13 cellular contexts compared by ENCODE assay signal in the genomic region with DNA sequence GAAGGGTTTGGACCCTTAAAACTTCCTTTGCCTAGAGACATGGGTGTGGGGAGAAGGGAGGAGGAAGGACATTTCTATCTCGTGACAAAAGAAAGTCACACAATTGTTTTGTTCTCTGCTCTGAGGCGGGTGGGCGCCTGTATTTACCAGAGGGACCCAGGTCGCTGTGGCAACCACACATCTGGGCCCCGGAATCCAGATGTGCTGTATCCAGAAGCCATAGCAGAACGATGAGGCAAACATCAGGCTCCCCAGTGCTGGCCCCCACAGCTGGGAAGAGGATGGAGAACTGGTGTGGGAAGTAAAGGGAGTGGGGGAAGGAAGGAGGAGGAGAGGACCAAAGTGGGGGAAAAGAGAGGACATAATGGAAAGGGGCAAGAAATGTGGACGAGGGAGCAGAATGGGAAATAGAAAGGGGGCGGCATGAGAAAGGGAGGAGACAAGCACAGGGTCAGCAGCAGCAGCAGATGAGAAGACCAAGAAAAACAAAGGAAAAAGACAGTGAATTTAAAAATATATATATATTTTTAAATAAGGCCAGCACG. TPM values are rescaled to one million over a fixed set of nuclear protein-coding genes. Genes with fewer than 3 reads are reported as not detected.
DNase-seq lines count a peak whose midpoint lies in the region; ATAC-seq, FAIRE-seq and TF ChIP-seq lines count a peak whose summit lies in the region.
"Had no signal": no experiment of that assay in that cellular context is flagged by ENCODE, and none has a peak within 500 bp of the region (broad histone marks: within the 10 kb centered on the region; RNA-seq: fewer than 3 reads in every experiment).

No MANE protein-coding gene starts in this region.

- H3K4me1 ChIP-seq in liver (ENCODE audit: control insufficient read depth in 4 of 4, insufficient read depth in 4 of 4, low read length in 3 of 4) (peaks cover 3 to 14% (median 8%) of the 10 kb centered on the region in 4 donors), HepG2 (ENCODE audit: insufficient read depth, low read length) (peaks cover 16% of the 10 kb centered on the region), left ventricle myocardium inferior (peaks cover 71% of the 10 kb centered on the region)

- peaks cover 0 to 13% of the 10 kb centered on the region in 2 donors for H3K4me1 Mint-ChIP-seq in immature natural killer cell

- DNase-seq in HepG2 (ENCODE audit: low spot score) (no peak), left ventricle myocardium inferior (peak; percentile 75), sciatic nerve (ENCODE audit: low spot score) (peak; percentile 73), GM19240 (ENCODE audit: insufficient read length, low spot score) (no peak), immature natural killer cell (no peak)
- DNase-seq in activated effector memory CD4-positive, alpha-beta T cell treated with anti-CD3 and anti-CD28 coated beads, Interleukin-2, amount 50 U/mL, for 16 hours = no peak
- DNase-seq: activated CD8-positive, alpha-beta memory T cell treated with anti-CD3 and anti-CD28 coated beads for 24 hours; stimulated activated CD4-positive, alpha-beta T cell treated with anti-CD3 and anti-CD28 coated beads, Interleukin-2, amount 100 ng/mL, for 48 hours had no signal

- H3K4me2 ChIP-seq in HepG2 (ENCODE audit: low read depth, low read length) = no peak overlapping the region
- H3K4me2 ChIP-seq: A549 had no signal

- H4K20me1 ChIP-seq in HepG2 (ENCODE audit: insufficient read depth, low read length) = no peaks in the 10 kb centered on the region

- TF ChIP-seq CTCF in liver (IDR thresholded peaks at IDR 0.05; ENCODE audit: low read depth, low read length, missing input control) = no peak
- no peak for TF ChIP-seq CTCF in HepG2 (CRISPR knock-in tag; IDR thresholded peaks at IDR 0.05)
- TF ChIP-seq CTCF in left ventricle myocardium inferior (IDR thresholded peaks at IDR 0.05; ENCODE audit: borderline replicate concordance) = no peak

- peak overlapping the region in 3 of 6 donors; percentile 9 to 71 (median 21) for H3K27ac Mint-ChIP-seq in immature natural killer cell

- POLR2A ChIA-PET in HepG2 (lab: Yijun Ruan, JAX) = no interaction called here

- H3K27ac ChIP-seq in liver (ENCODE audit: low read depth in 1 of 2, low read length in 2 of 2) (peak overlapping the region; percentile 32 to 37), HepG2 (ENCODE audit: extremely low read length, insufficient read depth, low read length) (no peak overlapping the region), left ventricle myocardium inferior (replicated peaks) (peak overlapping the region; percentile 95)
- H3K27ac ChIP-seq: A549, SK-N-MC had no signal

- no peak for FAIRE-seq in HepG2 (lab: Jason Lieb, UNC)
- FAIRE-seq: A549, TTC549 had no signal

- WGBS in liver = 78% methylated on average over 9 of the region's 9 CpGs
- 86% methylated on average over 9 of the region's 9 CpGs for WGBS in HepG2 (ENCODE audit: low lambda C conversion rate)

- ATAC-seq in HepG2 (no peak), sciatic nerve (peak; percentile 9), HG02610 (IDR thresholded peaks at IDR 0.05; ENCODE audit: unreplicated experiment) (no peak)
- ATAC-seq: A549 had no signal

- H3K27me3 ChIP-seq in liver (ENCODE audit: control insufficient read depth in 4 of 4, insufficient read depth in 4 of 4, low read length in 3 of 4) = peaks cover 0 to 2% (median 0%) of the 10 kb centered on the region in 4 donors
- peaks cover 0 to 12% of the 10 kb centered on the region in 2 experiments; a peak in 3 of 5 replicates for H3K27me3 ChIP-seq in HepG2 (ENCODE audit: control insufficient read depth in 1 of 2, insufficient read depth in 2 of 2, low read length in 2 of 2)
- H3K27me3 ChIP-seq in left ventricle myocardium inferior (ENCODE audit: low read depth) = no peaks in the 10 kb centered on the region

- in situ Hi-C loops in HepG2 (cut with HindIII; ENCODE audit: extremely low pct_ligation_motif_present, low pct_unique_long_range_greater_than_20kb) = no loop called here

- H3K79me2 ChIP-seq in HepG2 (ENCODE audit: insufficient read depth, low read length) = no peaks in the 10 kb centered on the region

- TF ChIP-seq EP300 in HepG2 (IDR thresholded peaks at IDR 0.05; ENCODE audit: low read depth in 2 of 2, low read length in 2 of 2) = no peak
- no peak for TF ChIP-seq EP300 in HepG2 (CRISPR knock-in tag; IDR thresholded peaks at IDR 0.05; ENCODE audit: borderline replicate concordance)

- H3K9me3 ChIP-seq in liver (ENCODE audit: control insufficient read depth in 4 of 4, low read length in 3 of 4) (no peaks in the 10 kb centered on the region), HepG2 (ENCODE audit: low read length) (no peaks in the 10 kb centered on the region), left ventricle myocardium inferior (replicated peaks) (no peaks in the 10 kb centered on the region)
- H3K9me3 ChIP-seq: A549 had no signal

- BruUV-seq in HepG2 (replicated peaks; lab: Mats Ljungman, UMichigan) = no TSS peak

- peaks cover 4 to 20% (median 12%) of the 10 kb centered on the region in 4 donors for H3K36me3 ChIP-seq in liver (ENCODE audit: control insufficient read depth in 4 of 4, insufficient read depth in 3 of 4, low read depth in 1 of 4, low read length in 3 of 4)
- H3K36me3 ChIP-seq in HepG2 (replicated peaks in 1 of 2; ENCODE audit: control insufficient read depth in 1 of 2, insufficient read depth in 2 of 2, low read length in 2 of 2) = peaks cover 3 to 21% of the 10 kb centered on the region in 2 experiments
- H3K36me3 ChIP-seq in left ventricle myocardium inferior = peaks cover 22% of the 10 kb centered on the region

- no peak overlapping the region for H3K4me3 Mint-ChIP-seq in immature natural killer cell

- TF ChIP-seq POLR2A in HepG2 (IDR thresholded peaks at IDR 0.05; ENCODE audit: insufficient read depth in 1 of 2, low read depth in 2 of 2, low read length in 2 of 2) = no peak

- TF ChIP-seq RAD21 in liver (IDR thresholded peaks at IDR 0.05) (no peak), HepG2 (CRISPR knock-in tag; IDR thresholded peaks at IDR 0.05) (no peak)

- no peaks in the 10 kb centered on the region for H3K9me3 Mint-ChIP-seq in immature natural killer cell

- no peak overlapping the region for H3K4me3 ChIP-seq in liver (ENCODE audit: low read depth in 1 of 3, low read length in 3 of 3)
- H3K4me3 ChIP-seq in HepG2 (replicated peaks in 1 of 3; ENCODE audit: insufficient read depth in 1 of 3, low read depth in 2 of 3, low read length in 3 of 3) = no peak overlapping the region
- H3K4me3 ChIP-seq in left ventricle myocardium inferior = no peak overlapping the region
- H3K4me3 ChIP-seq: A549, SK-N-MC had no signal

- peaks cover 0 to 9% (median 4%) of the 10 kb centered on the region in 3 donors for H3K36me3 Mint-ChIP-seq in immature natural killer cell

- peaks cover 3 to 11% (median 5%) of the 10 kb centered on the region in 3 donors for H3K27me3 Mint-ChIP-seq in immature natural killer cell (ENCODE audit: low read depth in 3 of 3)

- H3K9ac ChIP-seq in liver (ENCODE audit: low read depth in 1 of 2, low read length in 2 of 2) (no peak overlapping the region), HepG2 (ENCODE audit: insufficient read depth, low read depth, low read length) (no peak overlapping the region)

- CTCF ChIA-PET in HepG2 (lab: Yijun Ruan, JAX; ENCODE audit: low intra/inter-chr PET ratio, low total read pairs) = no interaction called here

- intact Hi-C loops in HepG2 (cut with micrococcal nuclease; ENCODE audit: unreplicated experiment) (no loop called here), left ventricle myocardium inferior (cut with micrococcal nuclease) (no loop called here), sciatic nerve (cut with DNase I) (no loop called here)

- H2AFZ ChIP-seq in HepG2 (ENCODE audit: low read length) = no peak overlapping the region

RNA-seq across cellular contexts. Expression of a gene that starts 3.4 kb away (rescaled TPM):
- total RNA-seq in liver = 10 to 100 TPM in 1 of 2 donors, 1 to 10 TPM in 1; 6.8 to 17.1 TPM
- polyA plus RNA-seq in liver = 1 to 10 TPM; 3.0 to 4.4 TPM
- 0.74 and 1.6 TPM in 2 replicates for total RNA-seq in HepG2 (2016; rRNA removed; fragmentation: Illumina TruSeq; extraction: Trizol)
- 0.20 and 0.35 TPM in 2 replicates for total RNA-seq in HepG2 (2016; cell fraction: cytosol; rRNA removed; fragmentation: Illumina TruSeq; extraction: Trizol; ENCODE audit: low read depth)
- 0.86 and 1.5 TPM in 2 replicates for total RNA-seq in HepG2 (2016; cell fraction: insoluble cytoplasmic fraction; rRNA removed; fragmentation: Illumina TruSeq; extraction: Trizol)
- 0.65 and 0.83 TPM in 2 replicates for total RNA-seq in HepG2 (2016; cell fraction: membrane; rRNA removed; fragmentation: Illumina TruSeq; extraction: Trizol)
- total RNA-seq in HepG2 (2016; cell fraction: nucleus; rRNA removed; fragmentation: Illumina TruSeq; extraction: Trizol) = 1.9 and 2.9 TPM in 2 replicates
- 2.7 and 2.9 TPM in 2 replicates for polyA plus RNA-seq in HepG2 (2011; rRNA removed)
- polyA plus RNA-seq in HepG2 (2011; cell fraction: cytosol; rRNA removed) = 1.8 and 3.0 TPM in 2 replicates
- 11.9 and 13.2 TPM in 2 replicates for polyA plus RNA-seq in HepG2 (2011; cell fraction: nucleus; rRNA removed)
- 2.9 and 4.4 TPM in 2 replicates for polyA plus RNA-seq in HepG2 (2012)
- polyA plus RNA-seq in HepG2 (2016; cell fraction: cytosol; fragmentation: Illumina TruSeq; extraction: Trizol; ENCODE audit: low read depth) = 0.37 and 0.42 TPM in 2 replicates
- 0.76 and 1.1 TPM in 2 replicates for polyA plus RNA-seq in HepG2 (2016; cell fraction: insoluble cytoplasmic fraction; fragmentation: Illumina TruSeq; extraction: Trizol; ENCODE audit: low read depth)
- 0.43 and 0.76 TPM in 2 replicates for polyA plus RNA-seq in HepG2 (2016; cell fraction: membrane; fragmentation: Illumina TruSeq; extraction: Trizol; ENCODE audit: low read depth)
- 1.9 and 4.8 TPM in 2 replicates for polyA plus RNA-seq in HepG2 (2016; cell fraction: nucleus; fragmentation: Illumina TruSeq; extraction: Trizol; ENCODE audit: insufficient read depth, low read depth)
- polyA minus RNA-seq in HepG2 (2011; rRNA and poly(A)+ RNA removed; ENCODE audit: low replicate concordance) = 1.8 and 5.9 TPM in 2 replicates
- 0.49 and 2.0 TPM in 2 replicates for polyA minus RNA-seq in HepG2 (2011; cell fraction: cytosol; rRNA and poly(A)+ RNA removed)
- 6.1 and 7.2 TPM in 2 replicates for polyA minus RNA-seq in HepG2 (2011; cell fraction: nucleus; rRNA and poly(A)+ RNA removed)
- total RNA-seq in left ventricle myocardium inferior = 73.0 TPM
- total RNA-seq in sciatic nerve = 423 TPM
- polyA plus RNA-seq in immature natural killer cell = not detected

RNA-seq across cellular contexts. Expression of a gene that starts 15.5 kb away (rescaled TPM):
- total RNA-seq in liver (10 to 100 TPM; 13.6 to 13.9 TPM), HepG2 (2016; rRNA removed; fragmentation: Illumina TruSeq; extraction: Trizol) (7.5 and 18.1 TPM in 2 replicates), left ventricle myocardium inferior (29.1 TPM), sciatic nerve (88.4 TPM)
- polyA plus RNA-seq in liver (10 to 100 TPM; 17.1 to 24.8 TPM), HepG2 (2011; rRNA removed) (44.0 and 45.8 TPM in 2 replicates), immature natural killer cell (10 to 100 TPM; 19.1 to 39.6 (median 20.7) TPM)
- total RNA-seq in HepG2 (2016; cell fraction: cytosol; rRNA removed; fragmentation: Illumina TruSeq; extraction: Trizol; ENCODE audit: low read depth) = 5.4 and 6.0 TPM in 2 replicates
- 6.5 and 17.9 TPM in 2 replicates for total RNA-seq in HepG2 (2016; cell fraction: insoluble cytoplasmic fraction; rRNA removed; fragmentation: Illumina TruSeq; extraction: Trizol)
- total RNA-seq in HepG2 (2016; cell fraction: membrane; rRNA removed; fragmentation: Illumina TruSeq; extraction: Trizol) = 4.1 and 4.3 TPM in 2 replicates
- total RNA-seq in HepG2 (2016; cell fraction: nucleus; rRNA removed; fragmentation: Illumina TruSeq; extraction: Trizol) = 22.6 and 23.3 TPM in 2 replicates
- 13.6 and 15.3 TPM in 2 replicates for polyA plus RNA-seq in HepG2 (2011; cell fraction: cytosol; rRNA removed)
- polyA plus RNA-seq in HepG2 (2011; cell fraction: nucleus; rRNA removed) = 155 and 167 TPM in 2 replicates
- 24.1 and 28.4 TPM in 2 replicates for polyA plus RNA-seq in HepG2 (2012)
- 2.5 and 3.2 TPM in 2 replicates for polyA plus RNA-seq in HepG2 (2016; cell fraction: cytosol; fragmentation: Illumina TruSeq; extraction: Trizol; ENCODE audit: low read depth)
- 10.4 and 12.2 TPM in 2 replicates for polyA plus RNA-seq in HepG2 (2016; cell fraction: insoluble cytoplasmic fraction; fragmentation: Illumina TruSeq; extraction: Trizol; ENCODE audit: low read depth)
- 3.3 and 4.5 TPM in 2 replicates for polyA plus RNA-seq in HepG2 (2016; cell fraction: membrane; fragmentation: Illumina TruSeq; extraction: Trizol; ENCODE audit: low read depth)
- 77.6 and 81.7 TPM in 2 replicates for polyA plus RNA-seq in HepG2 (2016; cell fraction: nucleus; fragmentation: Illumina TruSeq; extraction: Trizol; ENCODE audit: insufficient read depth, low read depth)
- 79.0 and 84.0 TPM in 2 replicates for polyA minus RNA-seq in HepG2 (2011; rRNA and poly(A)+ RNA removed; ENCODE audit: low replicate concordance)
- polyA minus RNA-seq in HepG2 (2011; cell fraction: cytosol; rRNA and poly(A)+ RNA removed) = 14.2 and 16.6 TPM in 2 replicates
- polyA minus RNA-seq in HepG2 (2011; cell fraction: nucleus; rRNA and poly(A)+ RNA removed) = 40.5 and 43.0 TPM in 2 replicates

RNA-seq across cellular contexts. Expression of a gene that starts 17.6 kb away (rescaled TPM):
- total RNA-seq in liver (1 to 10 TPM; 2.3 to 5.7 TPM), HepG2 (2016; rRNA removed; fragmentation: Illumina TruSeq; extraction: Trizol) (10.0 and 11.0 TPM in 2 replicates), left ventricle myocardium inferior (2.7 TPM), sciatic nerve (2.8 TPM)
- polyA plus RNA-seq in liver (1 to 10 TPM; 2.8 to 3.3 TPM), HepG2 (2011; rRNA removed) (2.9 and 3.0 TPM in 2 replicates), immature natural killer cell (1 to 10 TPM; 2.9 to 3.5 (median 3.2) TPM)
- 3.2 and 3.3 TPM in 2 replicates for total RNA-seq in HepG2 (2016; cell fraction: cytosol; rRNA removed; fragmentation: Illumina TruSeq; extraction: Trizol; ENCODE audit: low read depth)
- total RNA-seq in HepG2 (2016; cell fraction: insoluble cytoplasmic fraction; rRNA removed; fragmentation: Illumina TruSeq; extraction: Trizol) = 10.6 and 12.0 TPM in 2 replicates
- total RNA-seq in HepG2 (2016; cell fraction: membrane; rRNA removed; fragmentation: Illumina TruSeq; extraction: Trizol) = 5.3 and 5.7 TPM in 2 replicates
- 3.6 and 4.7 TPM in 2 replicates for total RNA-seq in HepG2 (2016; cell fraction: nucleus; rRNA removed; fragmentation: Illumina TruSeq; extraction: Trizol)
- 3.5 and 3.9 TPM in 2 replicates for polyA plus RNA-seq in HepG2 (2011; cell fraction: cytosol; rRNA removed)
- 2.3 TPM in 2 replicates for polyA plus RNA-seq in HepG2 (2011; cell fraction: nucleus; rRNA removed)
- 2.4 and 3.6 TPM in 2 replicates for polyA plus RNA-seq in HepG2 (2012)
- 2.5 and 3.0 TPM in 2 replicates for polyA plus RNA-seq in HepG2 (2016; cell fraction: cytosol; fragmentation: Illumina TruSeq; extraction: Trizol; ENCODE audit: low read depth)
- 10.8 and 12.4 TPM in 2 replicates for polyA plus RNA-seq in HepG2 (2016; cell fraction: insoluble cytoplasmic fraction; fragmentation: Illumina TruSeq; extraction: Trizol; ENCODE audit: low read depth)
- polyA plus RNA-seq in HepG2 (2016; cell fraction: membrane; fragmentation: Illumina TruSeq; extraction: Trizol; ENCODE audit: low read depth) = 3.5 and 4.2 TPM in 2 replicates
- polyA plus RNA-seq in HepG2 (2016; cell fraction: nucleus; fragmentation: Illumina TruSeq; extraction: Trizol; ENCODE audit: insufficient read depth, low read depth) = 7.2 and 7.7 TPM in 2 replicates
- 3.3 and 9.3 TPM in 2 replicates for polyA minus RNA-seq in HepG2 (2011; rRNA and poly(A)+ RNA removed; ENCODE audit: low replicate concordance)
- polyA minus RNA-seq in HepG2 (2011; cell fraction: cytosol; rRNA and poly(A)+ RNA removed) = 1.8 and 2.4 TPM in 2 replicates
- polyA minus RNA-seq in HepG2 (2011; cell fraction: nucleus; rRNA and poly(A)+ RNA removed) = 1.2 and 1.7 TPM in 2 replicates

RNA-seq across cellular contexts. Expression of a gene that starts 39.2 kb away (rescaled TPM):
- total RNA-seq in liver (under 1 TPM in 1 of 2 donors, not detected in 1; 0.08 TPM), HepG2 (2016; rRNA removed; fragmentation: Illumina TruSeq; extraction: Trizol) (0.11 and 0.64 TPM in 2 replicates), left ventricle myocardium inferior (1.0 TPM), sciatic nerve (6.1 TPM)
- polyA plus RNA-seq in liver (under 1 TPM; 0.19 to 0.24 TPM), HepG2 (2011; rRNA removed) (1.4 TPM in 2 replicates), immature natural killer cell (not detected)
- not detected in 2 replicates for total RNA-seq in HepG2 (2016; cell fraction: cytosol; rRNA removed; fragmentation: Illumina TruSeq; extraction: Trizol; ENCODE audit: low read depth)
- total RNA-seq in HepG2 (2016; cell fraction: insoluble cytoplasmic fraction; rRNA removed; fragmentation: Illumina TruSeq; extraction: Trizol) = 0.41 TPM in 1 of 2 replicates, not detected in the other
- 0.40 and 0.55 TPM in 2 replicates for total RNA-seq in HepG2 (2016; cell fraction: membrane; rRNA removed; fragmentation: Illumina TruSeq; extraction: Trizol)
- total RNA-seq in HepG2 (2016; cell fraction: nucleus; rRNA removed; fragmentation: Illumina TruSeq; extraction: Trizol) = 0.63 and 1.3 TPM in 2 replicates
- polyA plus RNA-seq in HepG2 (2011; cell fraction: cytosol; rRNA removed) = 0.38 and 0.76 TPM in 2 replicates
- 13.0 TPM in 2 replicates for polyA plus RNA-seq in HepG2 (2011; cell fraction: nucleus; rRNA removed)
- polyA plus RNA-seq in HepG2 (2012) = 3.2 and 3.3 TPM in 2 replicates
- polyA plus RNA-seq in HepG2 (2016; cell fraction: cytosol; fragmentation: Illumina TruSeq; extraction: Trizol; ENCODE audit: low read depth) = 0.88 and 0.94 TPM in 2 replicates
- 1.6 and 2.0 TPM in 2 replicates for polyA plus RNA-seq in HepG2 (2016; cell fraction: insoluble cytoplasmic fraction; fragmentation: Illumina TruSeq; extraction: Trizol; ENCODE audit: low read depth)
- 2.4 TPM in 2 replicates for polyA plus RNA-seq in HepG2 (2016; cell fraction: membrane; fragmentation: Illumina TruSeq; extraction: Trizol; ENCODE audit: low read depth)
- 10.1 and 13.9 TPM in 2 replicates for polyA plus RNA-seq in HepG2 (2016; cell fraction: nucleus; fragmentation: Illumina TruSeq; extraction: Trizol; ENCODE audit: insufficient read depth, low read depth)
- 0.35 and 0.42 TPM in 2 replicates for polyA minus RNA-seq in HepG2 (2011; rRNA and poly(A)+ RNA removed; ENCODE audit: low replicate concordance)
- polyA minus RNA-seq in HepG2 (2011; cell fraction: cytosol; rRNA and poly(A)+ RNA removed) = 0.69 TPM in 1 of 2 replicates, not detected in the other
- 0.25 and 0.52 TPM in 2 replicates for polyA minus RNA-seq in HepG2 (2011; cell fraction: nucleus; rRNA and poly(A)+ RNA removed)

RNA-seq across cellular contexts. Expression of a gene that starts 41.4 kb away (rescaled TPM):
- total RNA-seq in liver (10 to 100 TPM; 22.3 to 47.4 TPM), HepG2 (2016; rRNA removed; fragmentation: Illumina TruSeq; extraction: Trizol) (20.1 and 39.2 TPM in 2 replicates), left ventricle myocardium inferior (23.4 TPM), sciatic nerve (38.8 TPM)
- polyA plus RNA-seq in liver (1 to 10 TPM; 7.6 to 7.8 TPM), HepG2 (2011; rRNA removed) (61.8 and 79.3 TPM in 2 replicates), immature natural killer cell (10 to 100 TPM; 13.1 to 17.0 (median 16.0) TPM)
- total RNA-seq in HepG2 (2016; cell fraction: cytosol; rRNA removed; fragmentation: Illumina TruSeq; extraction: Trizol; ENCODE audit: low read depth) = 5.6 and 9.7 TPM in 2 replicates
- 19.2 and 37.8 TPM in 2 replicates for total RNA-seq in HepG2 (2016; cell fraction: insoluble cytoplasmic fraction; rRNA removed; fragmentation: Illumina TruSeq; extraction: Trizol)
- 16.4 and 20.0 TPM in 2 replicates for total RNA-seq in HepG2 (2016; cell fraction: membrane; rRNA removed; fragmentation: Illumina TruSeq; extraction: Trizol)
- 35.4 and 44.6 TPM in 2 replicates for total RNA-seq in HepG2 (2016; cell fraction: nucleus; rRNA removed; fragmentation: Illumina TruSeq; extraction: Trizol)
- polyA plus RNA-seq in HepG2 (2011; cell fraction: cytosol; rRNA removed) = 49.1 and 57.1 TPM in 2 replicates
- polyA plus RNA-seq in HepG2 (2011; cell fraction: nucleus; rRNA removed) = 64.9 and 74.8 TPM in 2 replicates
- polyA plus RNA-seq in HepG2 (2012) = 26.9 and 27.6 TPM in 2 replicates
- polyA plus RNA-seq in HepG2 (2016; cell fraction: cytosol; fragmentation: Illumina TruSeq; extraction: Trizol; ENCODE audit: low read depth) = 6.6 and 9.2 TPM in 2 replicates
- polyA plus RNA-seq in HepG2 (2016; cell fraction: insoluble cytoplasmic fraction; fragmentation: Illumina TruSeq; extraction: Trizol; ENCODE audit: low read depth) = 22.9 and 24.6 TPM in 2 replicates
- 13.8 and 16.0 TPM in 2 replicates for polyA plus RNA-seq in HepG2 (2016; cell fraction: membrane; fragmentation: Illumina TruSeq; extraction: Trizol; ENCODE audit: low read depth)
- 77.3 and 84.1 TPM in 2 replicates for polyA plus RNA-seq in HepG2 (2016; cell fraction: nucleus; fragmentation: Illumina TruSeq; extraction: Trizol; ENCODE audit: insufficient read depth, low read depth)
- 61.4 and 89.7 TPM in 2 replicates for polyA minus RNA-seq in HepG2 (2011; rRNA and poly(A)+ RNA removed; ENCODE audit: low replicate concordance)
- polyA minus RNA-seq in HepG2 (2011; cell fraction: cytosol; rRNA and poly(A)+ RNA removed) = 17.0 and 18.1 TPM in 2 replicates
- 28.8 and 29.7 TPM in 2 replicates for polyA minus RNA-seq in HepG2 (2011; cell fraction: nucleus; rRNA and poly(A)+ RNA removed)

Comparison
In these comparisons a context has a peak if more than half of its experiments do, and no peak if none do; other contexts are left out.
1. DNase-seq: peak in left ventricle myocardium inferior (single experiment) and sciatic nerve (single experiment); none in HepG2 (single experiment), activated effector memory CD4-positive, alpha-beta T cell treated with anti-CD3 and anti-CD28 coated beads, Interleukin-2, amount 50 U/mL, for 16 hours (single experiment), GM19240 (single experiment) and immature natural killer cell (0 of 3).